ENCODE assay signal across 26 cellular contexts in genomic region chr3:3675186-3675585, GRCh38.
"Had no signal": no experiment of that assay in that cellular context is flagged by ENCODE, and none has a peak within 500 bp of the region (broad histone marks: within the 10 kb centered on the region; RNA-seq: fewer than 3 reads in every experiment).

No MANE protein-coding gene starts in this region.

- H3K4me1 ChIP-seq: colonic mucosa, esophagus squamous epithelium, gastrocnemius medialis, left lung, lower lobe of right lung had no signal

- ATAC-seq: effector memory CD8-positive, alpha-beta T cell; esophagus mucosa; gastrocnemius medialis; left lung; lower lobe of right lung had no signal

- H3K4me3 Mint-ChIP-seq: dendritic cell treated with granulocyte-macrophage colony-stimulating factor and Interleukin-4, amounts not matched to agents 40 ng/mL and 50 ng/mL, for 4 days; effector memory CD8-positive, alpha-beta T cell; endodermal cell had no signal

- H3K27me3 ChIP-seq: colonic mucosa, esophagus squamous epithelium, gastrocnemius medialis, left lung had no signal

- H3K27ac Mint-ChIP-seq: dendritic cell treated with granulocyte-macrophage colony-stimulating factor and Interleukin-4, amounts not matched to agents 40 ng/mL and 50 ng/mL, for 4 days; effector memory CD8-positive, alpha-beta T cell; endodermal cell had no signal

- H3K4me3 ChIP-seq: colonic mucosa, esophagus squamous epithelium, gastrocnemius medialis, heart right ventricle, left lung, lower lobe of right lung had no signal

- FAIRE-seq: endometrium, islet of Langerhans, keratinocyte had no signal

- H3K27me3 Mint-ChIP-seq: dendritic cell treated with granulocyte-macrophage colony-stimulating factor and Interleukin-4, amounts not matched to agents 40 ng/mL and 50 ng/mL, for 4 days; effector memory CD8-positive, alpha-beta T cell had no signal

- H3K27ac ChIP-seq: colonic mucosa, epithelial cell of prostate, esophagus squamous epithelium, gastrocnemius medialis, heart right ventricle, left lung, lower lobe of right lung had no signal

- DNase-seq: colonic mucosa; cortex of kidney; effector CD8-positive, alpha-beta T cell; effector memory CD8-positive, alpha-beta T cell; endodermal cell; erythroblast; esophagus squamous epithelium; foreskin fibroblast; foreskin melanocyte; gastrocnemius medialis; glutamatergic neuron; head of caudate nucleus; heart right ventricle; hippocampal formation; left cardiac atrium; left lung; left ventricle myocardium superior; lower lobe of right lung; mesenchymal stem cell; midbrain had no signal

- H3K9me3 ChIP-seq: colonic mucosa, esophagus squamous epithelium, gastrocnemius medialis, heart right ventricle, lower lobe of right lung had no signal

- H3K36me3 ChIP-seq: colonic mucosa, esophagus squamous epithelium, gastrocnemius medialis, heart right ventricle, left lung, lower lobe of right lung had no signal
